In genomic region chr7:26458751-26459150, GRCh38 we compare ENCODE assay signal across 31 cellular contexts.
"Had no signal": no experiment of that assay in that cellular context is flagged by ENCODE, and none has a peak within 500 bp of the region (broad histone marks: within the 10 kb centered on the region; RNA-seq: fewer than 3 reads in every experiment).

No MANE protein-coding gene starts in this region.

- H3K27me3 ChIP-seq: adrenal gland, body of pancreas, breast epithelium, cardiac muscle cell, esophagus squamous epithelium, gastrocnemius medialis, heart left ventricle had no signal

- H3K36me3 ChIP-seq: adrenal gland, breast epithelium, cardiac muscle cell, esophagus squamous epithelium, gastrocnemius medialis, heart left ventricle had no signal

- H3K9me3 ChIP-seq: adrenal gland, body of pancreas, breast epithelium, esophagus squamous epithelium, gastrocnemius medialis, heart left ventricle had no signal

- H3K27ac ChIP-seq: adrenal gland, breast epithelium, cardiac muscle cell, coronary artery, epithelial cell of prostate, esophagus squamous epithelium, gastrocnemius medialis, heart left ventricle had no signal

- H3K4me1 ChIP-seq: adrenal gland, breast epithelium, gastrocnemius medialis, heart left ventricle had no signal

- ATAC-seq: activated CD4-positive, alpha-beta T cell treated with anti-CD3 and anti-CD28 coated beads for 36 hours; activated CD8-positive, alpha-beta memory T cell treated with anti-CD3 and anti-CD28 coated beads, Interleukin-2, amount 10 ng/mL, durations not matched to agents 7 days and 5 days; activated CD8-positive, alpha-beta T cell treated with anti-CD3 and anti-CD28 coated beads, Interleukin-2, amount 10 ng/mL, durations not matched to agents 7 days and 5 days; activated naive CD8-positive, alpha-beta T cell treated with anti-CD3 and anti-CD28 coated beads, Interleukin-2, amount 50 U/mL, for 24 hours; body of pancreas; effector memory CD8-positive, alpha-beta T cell; gastrocnemius medialis; heart left ventricle had no signal

- DNase-seq: activated CD4-positive, alpha-beta memory T cell treated with anti-CD3 and anti-CD28 coated beads for 36 hours; activated CD4-positive, alpha-beta T cell treated with anti-CD3 and anti-CD28 coated beads for 36 hours; activated CD4-positive, alpha-beta T cell treated with anti-CD3 and anti-CD28 coated beads, Interleukin-2, amount 10 ng/mL, durations not matched to agents 24 days and 14 days; activated CD4-positive, CD25-positive, alpha-beta regulatory T cell; activated CD4-positive, CD25-positive, alpha-beta regulatory T cell treated with anti-CD3 and anti-CD28 coated beads, Interleukin-2, amount 50 U/mL, for 72 hours; activated CD8-positive, alpha-beta memory T cell treated with anti-CD3 and anti-CD28 coated beads, Interleukin-2, amount 10 ng/mL, durations not matched to agents 7 days and 5 days; activated CD8-positive, alpha-beta memory T cell treated with anti-CD3 and anti-CD28 coated beads, Interleukin-2, amount 50 U/mL, for 4 hours; activated CD8-positive, alpha-beta T cell treated with anti-CD3 and anti-CD28 coated beads, Interleukin-2, amount 10 ng/mL, durations not matched to agents 7 days and 5 days; activated effector memory CD4-positive, alpha-beta T cell treated with anti-CD3 and anti-CD28 coated beads, Interleukin-2, amount 50 U/mL, for 16 hours; activated naive CD4-positive, alpha-beta T cell treated with anti-CD3 and anti-CD28 coated beads for 36 hours; activated naive CD8-positive, alpha-beta T cell treated with anti-CD3 and anti-CD28 coated beads for 36 hours; activated naive CD8-positive, alpha-beta T cell treated with anti-CD3 and anti-CD28 coated beads, Interleukin-2, amount 50 U/mL, for 24 hours; activated T-cell treated with anti-CD3 and anti-CD28 coated beads, Interleukin-2, amount 50 U/mL, for 1 hour; activated T-cell treated with anti-CD3 and anti-CD28 coated beads, Interleukin-2, amount 50 U/mL, for 48 hours; adrenal gland; amygdala; aorta; body of pancreas; central memory CD4-positive, alpha-beta T cell; effector CD4-positive, alpha-beta T cell; effector memory CD8-positive, alpha-beta T cell; esophagus squamous epithelium; foreskin fibroblast; gastrocnemius medialis; glutamatergic neuron; heart left ventricle; T-helper 2 cell had no signal

- H3K4me3 ChIP-seq: adrenal gland, body of pancreas, breast epithelium, cardiac muscle cell, coronary artery, esophagus squamous epithelium, gastrocnemius medialis, heart left ventricle had no signal
